In the genomic region with DNA sequence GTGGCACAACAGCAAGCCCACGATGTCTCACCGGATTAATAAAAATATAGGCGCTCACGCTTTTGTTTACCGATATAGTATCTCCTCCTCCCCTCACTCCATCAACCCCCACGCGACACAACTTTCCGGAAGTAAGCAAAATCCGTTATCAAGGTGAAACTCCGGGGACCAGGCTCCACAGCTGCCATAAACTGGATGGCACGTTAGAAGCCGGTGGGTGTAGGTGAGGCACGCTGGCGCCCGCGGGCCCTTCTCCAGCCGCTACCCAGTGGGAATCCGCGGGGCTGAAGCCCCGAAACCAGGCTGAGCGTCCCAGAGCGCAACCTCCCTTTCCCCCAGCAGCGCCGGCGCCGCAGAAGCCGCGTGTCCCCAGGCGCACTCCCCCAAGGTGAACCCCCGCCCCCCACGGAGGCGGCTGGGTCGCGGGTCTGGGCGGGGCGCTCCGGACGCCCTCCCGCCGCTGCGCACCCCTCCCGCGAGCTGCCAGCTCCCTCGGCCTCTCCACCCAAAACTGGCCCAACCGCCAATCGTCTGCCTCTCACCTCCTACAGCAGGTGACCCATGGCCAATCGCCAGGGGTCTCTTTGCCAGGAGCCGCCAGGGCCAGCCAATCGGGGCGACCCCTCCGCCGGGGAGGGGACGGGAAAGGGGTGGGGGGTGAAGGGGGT, we compare ENCODE assay signal across 1 cellular context.
TF ChIP-seq lines count a peak whose summit lies in the region.

No MANE protein-coding gene starts in this region.

TF ChIP-seq in GM12878, 131 proteins besides CTCF, POLR2A, EP300 and RAD21 (continued from another document):
- TF ChIP-seq, protein P1, sequence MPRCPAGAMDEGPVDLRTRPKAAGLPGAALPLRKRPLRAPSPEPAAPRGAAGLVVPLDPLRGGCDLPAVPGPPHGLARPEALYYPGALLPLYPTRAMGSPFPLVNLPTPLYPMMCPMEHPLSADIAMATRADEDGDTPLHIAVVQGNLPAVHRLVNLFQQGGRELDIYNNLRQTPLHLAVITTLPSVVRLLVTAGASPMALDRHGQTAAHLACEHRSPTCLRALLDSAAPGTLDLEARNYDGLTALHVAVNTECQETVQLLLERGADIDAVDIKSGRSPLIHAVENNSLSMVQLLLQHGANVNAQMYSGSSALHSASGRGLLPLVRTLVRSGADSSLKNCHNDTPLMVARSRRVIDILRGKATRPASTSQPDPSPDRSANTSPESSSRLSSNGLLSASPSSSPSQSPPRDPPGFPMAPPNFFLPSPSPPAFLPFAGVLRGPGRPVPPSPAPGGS (IDR thresholded peaks at IDR 0.05; ENCODE audit: borderline replicate concordance, insufficient read depth, low read depth, low read length, poor library complexity, severe bottlenecking), result peak; percentile 29
- TF ChIP-seq CREB1 (IDR thresholded peaks at IDR 0.05; ENCODE audit: low read depth) (0 out of 2 replicates have a peak, but pooled peaks have one; percentile 27), BHLHE40 (IDR thresholded peaks at IDR 0.05; ENCODE audit: borderline replicate concordance in 1 of 2, low read depth in 2 of 2, low read length in 1 of 2) (peak; percentile 40 to 85; a peak in 3 of 4 replicates), CHD4 (IDR thresholded peaks at IDR 0.05) (no peak), CREM (IDR thresholded peaks at IDR 0.05; ENCODE audit: low read depth) (peak; percentile 15; the same call in 1 of the 2 replicates), NFIC (IDR thresholded peaks at IDR 0.05; ENCODE audit: low read depth, low read length) (no peak), NFXL1 (IDR thresholded peaks at IDR 0.05; ENCODE audit: borderline replicate concordance) (no peak), NRF1 (conservative IDR thresholded peaks at IDR 0.05; ENCODE audit: low read depth, low read length) (peak; percentile 30; the same call in 1 of the 2 replicates), PAX8 (IDR thresholded peaks at IDR 0.05) (no peak), ZNF274 (IDR thresholded peaks at IDR 0.05; ENCODE audit: insufficient read depth, insufficient read length) (no peak), FOXK2 (IDR thresholded peaks at IDR 0.05) (no peak), ZNF207 (IDR thresholded peaks at IDR 0.05; ENCODE audit: borderline replicate concordance) (peak; percentile 65; the same call in 1 of the 2 replicates), SIN3A (IDR thresholded peaks at IDR 0.05; ENCODE audit: low read depth, low read length) (no peak; the same call in 1 of the 2 replicates), POLR2AphosphoS5 (IDR thresholded peaks at IDR 0.05; ENCODE audit: low read length) (peak; percentile 78), IKZF2 (IDR thresholded peaks at IDR 0.05) (peak; percentile 10 to 20; a peak in 2 of 4 replicates)
- TF ChIP-seq, protein P2, sequence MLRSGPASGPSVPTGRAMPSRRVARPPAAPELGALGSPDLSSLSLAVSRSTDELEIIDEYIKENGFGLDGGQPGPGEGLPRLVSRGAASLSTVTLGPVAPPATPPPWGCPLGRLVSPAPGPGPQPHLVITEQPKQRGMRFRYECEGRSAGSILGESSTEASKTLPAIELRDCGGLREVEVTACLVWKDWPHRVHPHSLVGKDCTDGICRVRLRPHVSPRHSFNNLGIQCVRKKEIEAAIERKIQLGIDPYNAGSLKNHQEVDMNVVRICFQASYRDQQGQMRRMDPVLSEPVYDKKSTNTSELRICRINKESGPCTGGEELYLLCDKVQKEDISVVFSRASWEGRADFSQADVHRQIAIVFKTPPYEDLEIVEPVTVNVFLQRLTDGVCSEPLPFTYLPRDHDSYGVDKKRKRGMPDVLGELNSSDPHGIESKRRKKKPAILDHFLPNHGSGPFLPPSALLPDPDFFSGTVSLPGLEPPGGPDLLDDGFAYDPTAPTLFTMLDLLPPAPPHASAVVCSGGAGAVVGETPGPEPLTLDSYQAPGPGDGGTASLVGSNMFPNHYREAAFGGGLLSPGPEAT (IDR thresholded peaks at IDR 0.05; ENCODE audit: low read depth), result peak; percentile 16; the same call in 1 of the 2 replicates
- TF ChIP-seq, protein P3, sequence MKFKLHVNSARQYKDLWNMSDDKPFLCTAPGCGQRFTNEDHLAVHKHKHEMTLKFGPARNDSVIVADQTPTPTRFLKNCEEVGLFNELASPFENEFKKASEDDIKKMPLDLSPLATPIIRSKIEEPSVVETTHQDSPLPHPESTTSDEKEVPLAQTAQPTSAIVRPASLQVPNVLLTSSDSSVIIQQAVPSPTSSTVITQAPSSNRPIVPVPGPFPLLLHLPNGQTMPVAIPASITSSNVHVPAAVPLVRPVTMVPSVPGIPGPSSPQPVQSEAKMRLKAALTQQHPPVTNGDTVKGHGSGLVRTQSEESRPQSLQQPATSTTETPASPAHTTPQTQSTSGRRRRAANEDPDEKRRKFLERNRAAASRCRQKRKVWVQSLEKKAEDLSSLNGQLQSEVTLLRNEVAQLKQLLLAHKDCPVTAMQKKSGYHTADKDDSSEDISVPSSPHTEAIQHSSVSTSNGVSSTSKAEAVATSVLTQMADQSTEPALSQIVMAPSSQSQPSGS (IDR thresholded peaks at IDR 0.05; ENCODE audit: low read length), result no peak
- TF ChIP-seq, protein P4, sequence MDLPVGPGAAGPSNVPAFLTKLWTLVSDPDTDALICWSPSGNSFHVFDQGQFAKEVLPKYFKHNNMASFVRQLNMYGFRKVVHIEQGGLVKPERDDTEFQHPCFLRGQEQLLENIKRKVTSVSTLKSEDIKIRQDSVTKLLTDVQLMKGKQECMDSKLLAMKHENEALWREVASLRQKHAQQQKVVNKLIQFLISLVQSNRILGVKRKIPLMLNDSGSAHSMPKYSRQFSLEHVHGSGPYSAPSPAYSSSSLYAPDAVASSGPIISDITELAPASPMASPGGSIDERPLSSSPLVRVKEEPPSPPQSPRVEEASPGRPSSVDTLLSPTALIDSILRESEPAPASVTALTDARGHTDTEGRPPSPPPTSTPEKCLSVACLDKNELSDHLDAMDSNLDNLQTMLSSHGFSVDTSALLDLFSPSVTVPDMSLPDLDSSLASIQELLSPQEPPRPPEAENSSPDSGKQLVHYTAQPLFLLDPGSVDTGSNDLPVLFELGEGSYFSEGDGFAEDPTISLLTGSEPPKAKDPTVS (IDR thresholded peaks at IDR 0.05; ENCODE audit: low read depth, low read length), result no peak
- TF ChIP-seq, protein P5, sequence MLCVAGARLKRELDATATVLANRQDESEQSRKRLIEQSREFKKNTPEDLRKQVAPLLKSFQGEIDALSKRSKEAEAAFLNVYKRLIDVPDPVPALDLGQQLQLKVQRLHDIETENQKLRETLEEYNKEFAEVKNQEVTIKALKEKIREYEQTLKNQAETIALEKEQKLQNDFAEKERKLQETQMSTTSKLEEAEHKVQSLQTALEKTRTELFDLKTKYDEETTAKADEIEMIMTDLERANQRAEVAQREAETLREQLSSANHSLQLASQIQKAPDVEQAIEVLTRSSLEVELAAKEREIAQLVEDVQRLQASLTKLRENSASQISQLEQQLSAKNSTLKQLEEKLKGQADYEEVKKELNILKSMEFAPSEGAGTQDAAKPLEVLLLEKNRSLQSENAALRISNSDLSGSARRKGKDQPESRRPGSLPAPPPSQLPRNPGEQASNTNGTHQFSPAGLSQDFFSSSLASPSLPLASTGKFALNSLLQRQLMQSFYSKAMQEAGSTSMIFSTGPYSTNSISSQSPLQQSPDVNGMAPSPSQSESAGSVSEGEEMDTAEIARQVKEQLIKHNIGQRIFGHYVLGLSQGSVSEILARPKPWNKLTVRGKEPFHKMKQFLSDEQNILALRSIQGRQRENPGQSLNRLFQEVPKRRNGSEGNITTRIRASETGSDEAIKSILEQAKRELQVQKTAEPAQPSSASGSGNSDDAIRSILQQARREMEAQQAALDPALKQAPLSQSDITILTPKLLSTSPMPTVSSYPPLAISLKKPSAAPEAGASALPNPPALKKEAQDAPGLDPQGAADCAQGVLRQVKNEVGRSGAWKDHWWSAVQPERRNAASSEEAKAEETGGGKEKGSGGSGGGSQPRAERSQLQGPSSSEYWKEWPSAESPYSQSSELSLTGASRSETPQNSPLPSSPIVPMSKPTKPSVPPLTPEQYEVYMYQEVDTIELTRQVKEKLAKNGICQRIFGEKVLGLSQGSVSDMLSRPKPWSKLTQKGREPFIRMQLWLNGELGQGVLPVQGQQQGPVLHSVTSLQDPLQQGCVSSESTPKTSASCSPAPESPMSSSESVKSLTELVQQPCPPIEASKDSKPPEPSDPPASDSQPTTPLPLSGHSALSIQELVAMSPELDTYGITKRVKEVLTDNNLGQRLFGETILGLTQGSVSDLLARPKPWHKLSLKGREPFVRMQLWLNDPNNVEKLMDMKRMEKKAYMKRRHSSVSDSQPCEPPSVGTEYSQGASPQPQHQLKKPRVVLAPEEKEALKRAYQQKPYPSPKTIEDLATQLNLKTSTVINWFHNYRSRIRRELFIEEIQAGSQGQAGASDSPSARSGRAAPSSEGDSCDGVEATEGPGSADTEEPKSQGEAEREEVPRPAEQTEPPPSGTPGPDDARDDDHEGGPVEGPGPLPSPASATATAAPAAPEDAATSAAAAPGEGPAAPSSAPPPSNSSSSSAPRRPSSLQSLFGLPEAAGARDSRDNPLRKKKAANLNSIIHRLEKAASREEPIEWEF (IDR thresholded peaks at IDR 0.05; ENCODE audit: insufficient replicate concordance, low read depth, low read length), result peak; percentile 9
- TF ChIP-seq, protein P6, sequence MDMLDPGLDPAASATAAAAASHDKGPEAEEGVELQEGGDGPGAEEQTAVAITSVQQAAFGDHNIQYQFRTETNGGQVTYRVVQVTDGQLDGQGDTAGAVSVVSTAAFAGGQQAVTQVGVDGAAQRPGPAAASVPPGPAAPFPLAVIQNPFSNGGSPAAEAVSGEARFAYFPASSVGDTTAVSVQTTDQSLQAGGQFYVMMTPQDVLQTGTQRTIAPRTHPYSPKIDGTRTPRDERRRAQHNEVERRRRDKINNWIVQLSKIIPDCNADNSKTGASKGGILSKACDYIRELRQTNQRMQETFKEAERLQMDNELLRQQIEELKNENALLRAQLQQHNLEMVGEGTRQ (IDR thresholded peaks at IDR 0.05; ENCODE audit: borderline replicate concordance, low read depth, low read length), result peak; percentile 64
TF ChIP-seq in GM12878: peak in this region for 56.
